Comparison of ENCODE assay signal across 17 cellular contexts in the genomic region with DNA sequence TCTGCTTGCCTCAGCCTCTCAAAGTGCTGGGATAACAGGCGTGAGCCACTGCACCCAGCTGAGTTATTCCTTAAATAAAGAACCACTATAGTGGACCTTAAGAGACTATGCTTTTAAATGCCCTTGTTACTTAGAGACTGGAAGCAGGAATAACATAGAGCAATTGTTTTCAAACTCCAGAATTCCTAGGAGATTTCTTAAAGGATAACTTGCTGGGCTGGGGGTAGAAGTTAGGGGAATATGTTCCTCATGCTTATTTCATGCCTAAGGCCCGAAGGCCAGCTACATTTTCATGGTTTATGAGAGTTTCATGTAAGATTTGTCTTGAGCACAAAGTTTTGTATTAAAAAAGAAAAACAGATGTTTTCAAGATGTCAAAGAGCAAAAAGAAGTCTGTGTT. TPM values are rescaled to one million over a fixed set of nuclear protein-coding genes. Genes with fewer than 3 reads are reported as not detected.
DNase-seq lines count a peak whose midpoint lies in the region; ATAC-seq and TF ChIP-seq lines count a peak whose summit lies in the region.
"Had no signal": no experiment of that assay in that cellular context is flagged by ENCODE, and none has a peak within 500 bp of the region (broad histone marks: within the 10 kb centered on the region; RNA-seq: fewer than 3 reads in every experiment).

No MANE protein-coding gene starts in this region.

- no peaks in the 10 kb centered on the region for H4K20me1 ChIP-seq in MM.1S (ENCODE audit: insufficient read depth, low read length)
- H4K20me1 ChIP-seq in fibroblast of lung (ENCODE audit: control insufficient read depth, extremely low read depth, insufficient read depth, low read length): no peaks in the 10 kb centered on the region

- H3K9ac ChIP-seq in MM.1S (ENCODE audit: low read length): peak overlapping the region; percentile 24; the same call in 1 of the 2 replicates
- H3K9ac ChIP-seq in fibroblast of lung (ENCODE audit: insufficient read depth, low read length): no peak overlapping the region

- peak overlapping the region; percentile 65; the same call in 1 of the 2 replicates for H3K4me2 ChIP-seq in MM.1S (ENCODE audit: low read depth, low read length)
- H3K4me2 ChIP-seq in fibroblast of lung (ENCODE audit: extremely low read depth, insufficient read depth, low read length): no peak overlapping the region

- H3F3A ChIP-seq in MM.1S (ENCODE audit: insufficient read depth, low read length): peaks cover 29% of the 10 kb centered on the region

- ATAC-seq in heart left ventricle (no peak), HG02973 (IDR thresholded peaks at IDR 0.05; ENCODE audit: unreplicated experiment) (no peak)

- DNase-seq in left ventricle myocardium inferior (no peak), heart left ventricle (no peak), MM.1S (no peak), fibroblast of lung (ENCODE audit: low read depth in 2 of 2) (no peak), NCI-H1048 (lab: John Stamatoyannopoulos, UW) (no peak), retina (no peak)
- DNase-seq: BE2C; CD8-positive, alpha-beta memory T cell; EL; H9; Karpas-422; NCI-H1930; NCI-H2171 treated with DMSO at 0.1 percent for 48 hours; NCI-H510A; Peyer's patch; SHP77 treated with DMSO at 0.1 percent for 48 hours had no signal

- H3K9me3 ChIP-seq in left ventricle myocardium inferior (replicated peaks) (no peaks in the 10 kb centered on the region), heart left ventricle (no peaks in the 10 kb centered on the region), MM.1S (replicated peaks; ENCODE audit: insufficient read depth, low read length) (no peaks in the 10 kb centered on the region), fibroblast of lung (ENCODE audit: control insufficient read depth, insufficient read depth, low read depth, low read length) (no peaks in the 10 kb centered on the region)
- H3K9me3 ChIP-seq: BE2C, Peyer's patch had no signal

- no peaks in the 10 kb centered on the region for H3K27me3 ChIP-seq in left ventricle myocardium inferior (ENCODE audit: low read depth)
- no peaks in the 10 kb centered on the region for H3K27me3 ChIP-seq in heart left ventricle
- H3K27me3 ChIP-seq in MM.1S (replicated peaks; ENCODE audit: insufficient read depth, low read length): no peaks in the 10 kb centered on the region
- H3K27me3 ChIP-seq in fibroblast of lung (ENCODE audit: control insufficient read depth, insufficient read depth, low read length): no peaks in the 10 kb centered on the region
- H3K27me3 ChIP-seq: BE2C, Peyer's patch had no signal

- TF ChIP-seq CTCF in left ventricle myocardium inferior (IDR thresholded peaks at IDR 0.05; ENCODE audit: borderline replicate concordance) (no peak), heart left ventricle (IDR thresholded peaks at IDR 0.05) (no peak), MM.1S (IDR thresholded peaks at IDR 0.05; ENCODE audit: low read length) (no peak), fibroblast of lung (conservative IDR thresholded peaks at IDR 0.05 in 1 of 2, IDR thresholded peaks at IDR 0.05 in 1 of 2; ENCODE audit: low read depth in 1 of 2, low read length in 2 of 2) (no peak)

- no peak overlapping the region for H2AFZ ChIP-seq in MM.1S (ENCODE audit: low read length)
- H2AFZ ChIP-seq in fibroblast of lung (ENCODE audit: low read length): no peak overlapping the region

- H3K4me1 ChIP-seq in left ventricle myocardium inferior (peaks cover 22% of the 10 kb centered on the region), heart left ventricle (peaks cover 0 to 7% (median under 1%) of the 10 kb centered on the region in 12 donors), MM.1S (ENCODE audit: low read length) (peaks cover 24% of the 10 kb centered on the region), fibroblast of lung (ENCODE audit: control insufficient read depth, extremely low read depth, insufficient read depth, low read length) (peaks cover 15% of the 10 kb centered on the region)
- H3K4me1 ChIP-seq: BE2C, Peyer's patch had no signal

- H3K27ac ChIP-seq in left ventricle myocardium inferior (replicated peaks): peak overlapping the region; percentile 31
- H3K27ac ChIP-seq in heart left ventricle: peak overlapping the region in 4 of 12 donors; percentile 0 to 36 (median 9)
- H3K27ac ChIP-seq in MM.1S (ENCODE audit: low read length): peak overlapping the region; percentile 76; the same call in 1 of the 2 replicates
- H3K27ac ChIP-seq in fibroblast of lung (ENCODE audit: insufficient read depth, low read length): peak overlapping the region; percentile 16
- H3K27ac ChIP-seq: Peyer's patch had no signal

- intact Hi-C loops in left ventricle myocardium inferior (cut with micrococcal nuclease) (no loop called here), heart left ventricle (cut with DNase I) (loop anchor here in 1 of 10 donors (5.0 kb wide), 1 partner anchor 34 kb away; no protein-coding TSS in a partner anchor)

- H3K36me3 ChIP-seq in left ventricle myocardium inferior: peaks cover 95% of the 10 kb centered on the region
- H3K36me3 ChIP-seq in heart left ventricle: peaks cover 3 to 100% (median 98%) of the 10 kb centered on the region in 9 donors
- H3K36me3 ChIP-seq in MM.1S (replicated peaks; ENCODE audit: insufficient read depth, low read length): peaks cover 27% of the 10 kb centered on the region
- peaks cover 15% of the 10 kb centered on the region for H3K36me3 ChIP-seq in fibroblast of lung (ENCODE audit: control insufficient read depth, insufficient read depth, low read length)

- TF ChIP-seq POLR2A in heart left ventricle (IDR thresholded peaks at IDR 0.05): no peak

- WGBS in heart left ventricle, 4 donors: 72 to 89% (median 80%) methylated on average over 2 of the region's 2 CpGs

- no peaks in the 10 kb centered on the region for H3K9me2 ChIP-seq in MM.1S (replicated peaks; ENCODE audit: insufficient read depth, low read length)

- peaks cover 45% of the 10 kb centered on the region for H3K79me2 ChIP-seq in MM.1S (ENCODE audit: low read length)
- H3K79me2 ChIP-seq in fibroblast of lung (ENCODE audit: control insufficient read depth, insufficient read depth, low read length): peaks cover 22% of the 10 kb centered on the region

- no peak overlapping the region for H3K4me3 ChIP-seq in left ventricle myocardium inferior
- H3K4me3 ChIP-seq in heart left ventricle: no peak overlapping the region
- no peak overlapping the region for H3K4me3 ChIP-seq in MM.1S (ENCODE audit: low read length)
- no peak overlapping the region for H3K4me3 ChIP-seq in fibroblast of lung (replicated peaks in 1 of 4; ENCODE audit: control extremely low read depth in 1 of 4, insufficient read depth in 1 of 4, low read depth in 3 of 4, low read length in 4 of 4)
- H3K4me3 ChIP-seq: Peyer's patch had no signal

RNA-seq across cellular contexts. Expression of a gene that starts 48.2 kb away (rescaled TPM):
- total RNA-seq in left ventricle myocardium inferior (180 TPM), heart left ventricle (100 to 1,000 TPM; 156 to 242 (median 210) TPM), fibroblast of lung (522 and 674 TPM in 2 replicates)
- polyA plus RNA-seq in heart left ventricle (100 to 1,000 TPM in 1 of 2 donors, 10 to 100 TPM in 1; 42.5 to 172 TPM), fibroblast of lung (245 and 275 TPM in 2 replicates)
- 187 and 207 TPM in 2 replicates for polyA plus RNA-seq in fibroblast of lung (2012)
- polyA minus RNA-seq in fibroblast of lung (ENCODE audit: low replicate concordance): 111 and 122 TPM in 2 replicates
